In the genomic region with DNA sequence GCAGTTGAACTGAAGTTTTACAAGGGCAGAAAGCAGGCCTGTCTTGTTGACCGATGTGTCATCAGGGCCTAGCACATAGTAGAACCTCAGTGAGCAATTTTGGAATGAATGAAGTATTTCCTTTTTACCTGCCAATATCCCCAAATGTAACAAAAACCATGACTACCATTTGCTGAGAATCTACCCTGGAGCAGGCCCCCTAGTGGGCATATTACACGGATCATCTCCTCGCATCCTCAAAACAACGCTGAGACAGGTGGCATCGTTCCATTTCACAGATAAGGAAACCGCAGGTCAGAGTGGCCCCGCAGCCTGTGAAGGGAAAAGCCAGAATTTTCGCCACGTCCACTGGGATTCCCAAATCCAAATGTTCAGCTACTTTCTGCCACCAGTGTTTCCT, we compare ENCODE assay signal across 9 cellular contexts.
DNase-seq lines count a peak whose midpoint lies in the region; ATAC-seq and TF ChIP-seq lines count a peak whose summit lies in the region.
"Had no signal": no experiment of that assay in that cellular context is flagged by ENCODE, and none has a peak within 500 bp of the region (broad histone marks: within the 10 kb centered on the region; RNA-seq: fewer than 3 reads in every experiment).

No MANE protein-coding gene starts in this region.

- no peaks in the 10 kb centered on the region for H3K27me3 Mint-ChIP-seq in osteocyte (ENCODE audit: unreplicated experiment)

- peak; percentile 42 for TF ChIP-seq CTCF in osteocyte (IDR thresholded peaks at IDR 0.05)

- H3K4me1 Mint-ChIP-seq in osteocyte (ENCODE audit: unreplicated experiment): no peaks in the 10 kb centered on the region

- H3K4me3 Mint-ChIP-seq in osteocyte (ENCODE audit: unreplicated experiment): no peak overlapping the region
- H3K4me3 Mint-ChIP-seq: stimulated activated naive CD8-positive, alpha-beta T cell treated with anti-CD3 and anti-CD28 coated beads, Interleukin-15, Interleukin-2, amounts not matched to agents 100 ng/mL and 50 ng/mL, for 24 hours had no signal

- no peaks in the 10 kb centered on the region for H3K36me3 Mint-ChIP-seq in osteocyte (ENCODE audit: unreplicated experiment)

- H3K27ac Mint-ChIP-seq in osteocyte (ENCODE audit: unreplicated experiment): no peak overlapping the region
- H3K27ac Mint-ChIP-seq: stimulated activated naive CD8-positive, alpha-beta T cell treated with anti-CD3 and anti-CD28 coated beads, Interleukin-15, Interleukin-2, amounts not matched to agents 100 ng/mL and 50 ng/mL, for 24 hours had no signal

- peak; percentile 35 for DNase-seq in NCI-H2196 (lab: John Stamatoyannopoulos, UW; ENCODE audit: unreplicated experiment)
- DNase-seq in NCI-H2196 treated with DMSO at 0.1 percent for 48 hours (lab: John Stamatoyannopoulos, UW; ENCODE audit: unreplicated experiment): no peak
- peak; percentile 3 for DNase-seq in KG1 (lab: John Stamatoyannopoulos, UW)
- peak; percentile 26 for DNase-seq in astrocyte of the hippocampus (ENCODE audit: low read depth, low spot score)
- DNase-seq in osteocyte (ENCODE audit: extremely low spot score, unreplicated experiment): no peak
- no peak for DNase-seq in NK-92 (lab: John Stamatoyannopoulos, UW; ENCODE audit: unreplicated experiment)
- no peak for DNase-seq in GM19238 (ENCODE audit: insufficient read length, low spot score)

- no peaks in the 10 kb centered on the region for H3K9me3 Mint-ChIP-seq in osteocyte (ENCODE audit: unreplicated experiment)

- ATAC-seq in GM18519 (IDR thresholded peaks at IDR 0.05; ENCODE audit: low FRiP score, unreplicated experiment): no peak

Comparison
In these comparisons a context has a peak if more than half of its experiments do, and no peak if none do; other contexts are left out.
1. DNase-seq: peak in NCI-H2196 (single experiment), KG1 (single experiment) and astrocyte of the hippocampus (single experiment); none in NCI-H2196 treated with DMSO at 0.1 percent for 48 hours (single experiment), osteocyte (single experiment), NK-92 (single experiment) and GM19238 (single experiment).